ENCODE assay signal across 17 cellular contexts in genomic region chr10:13163859-13164258, GRCh38.
"Had no signal": no experiment of that assay in that cellular context is flagged by ENCODE, and none has a peak within 500 bp of the region (broad histone marks: within the 10 kb centered on the region; RNA-seq: fewer than 3 reads in every experiment).

No MANE protein-coding gene starts in this region.

- H3K27me3 Mint-ChIP-seq: naive thymus-derived CD4-positive, alpha-beta T cell had no signal

- H2AFZ ChIP-seq: hepatocyte had no signal

- H3K27me3 ChIP-seq: dorsolateral prefrontal cortex, hepatocyte, ovary, right atrium auricular region, sigmoid colon had no signal

- H3K4me2 ChIP-seq: hepatocyte had no signal

- DNase-seq: cortex of kidney; dorsolateral prefrontal cortex; effector CD8-positive, alpha-beta T cell; foreskin melanocyte; head of caudate nucleus; left colon; mesendoderm; naive thymus-derived CD4-positive, alpha-beta T cell; ovary; sigmoid colon; stimulated activated CD4-positive, alpha-beta T cell treated with anti-CD3 and anti-CD28 coated beads, Interleukin-2, amount 100 ng/mL, for 24 hours; stimulated activated CD4-positive, alpha-beta T cell treated with anti-CD3 and anti-CD28 coated beads, Interleukin-4, amount 100 ng/mL, for 4 hours; stimulated activated naive B cell treated with anti-CD40 and anti-IgM and Interleukin-4, amounts not matched to agents 10 μg/mL and 1 μg/mL and 100 μg/mL, for 72 hours; trophoblast cell had no signal

- H3K36me3 ChIP-seq: ovary, right atrium auricular region, sigmoid colon had no signal

- H3K9me3 ChIP-seq: ovary, right atrium auricular region, sigmoid colon had no signal

- H3K9me3 Mint-ChIP-seq: naive thymus-derived CD4-positive, alpha-beta T cell; stimulated activated naive B cell treated with anti-CD40 and anti-IgM and Interleukin-4, amounts not matched to agents 10 μg/mL and 1 μg/mL and 100 μg/mL, for 72 hours had no signal

- H3K4me3 ChIP-seq: dorsolateral prefrontal cortex, hepatocyte, ovary, right atrium auricular region, sigmoid colon, skin epidermis had no signal

- H3K27ac ChIP-seq: dorsolateral prefrontal cortex, hepatocyte, ovary, right atrium auricular region, sigmoid colon, skin epidermis had no signal

- H3K79me2 ChIP-seq: hepatocyte had no signal

- H3K4me3 Mint-ChIP-seq: naive thymus-derived CD4-positive, alpha-beta T cell; stimulated activated naive B cell treated with anti-CD40 and anti-IgM and Interleukin-4, amounts not matched to agents 10 μg/mL and 1 μg/mL and 100 μg/mL, for 72 hours had no signal

- H3K27ac Mint-ChIP-seq: stimulated activated naive B cell treated with anti-CD40 and anti-IgM and Interleukin-4, amounts not matched to agents 10 μg/mL and 1 μg/mL and 100 μg/mL, for 72 hours had no signal
